In genomic region chr6:2632943-2633584, GRCh38 we compare ENCODE assay signal across 1 cellular context.
TF ChIP-seq lines count a peak whose summit lies in the region.

No MANE protein-coding gene starts in this region.

TF ChIP-seq in IMR-90, 13 proteins besides CTCF, POLR2A, EP300 and RAD21 (continued from another document):
- TF ChIP-seq USF2 (IDR thresholded peaks at IDR 0.05; ENCODE audit: low read depth, low read length) (no peak), MXI1 (IDR thresholded peaks at IDR 0.05; ENCODE audit: borderline replicate concordance, low read depth, low read length) (no peak), CHD1 (IDR thresholded peaks at IDR 0.05; ENCODE audit: low read depth, low read length) (no peak), ELK1 (IDR thresholded peaks at IDR 0.05; ENCODE audit: borderline replicate concordance, low read depth, low read length) (no peak), CEBPB (IDR thresholded peaks at IDR 0.05; ENCODE audit: low read depth, low read length) (no peak), SMC3 (IDR thresholded peaks at IDR 0.05; ENCODE audit: low read depth, low read length) (no peak), RCOR1 (IDR thresholded peaks at IDR 0.05; ENCODE audit: insufficient replicate concordance, low read length) (no peak), RFX5 (IDR thresholded peaks at IDR 0.05; ENCODE audit: low read depth, low read length) (no peak), NFE2L2 (IDR thresholded peaks at IDR 0.05; ENCODE audit: low read depth, low read length) (no peak), MAZ (IDR thresholded peaks at IDR 0.05; ENCODE audit: borderline replicate concordance, low read depth, low read length) (no peak)
